In the genomic region with DNA sequence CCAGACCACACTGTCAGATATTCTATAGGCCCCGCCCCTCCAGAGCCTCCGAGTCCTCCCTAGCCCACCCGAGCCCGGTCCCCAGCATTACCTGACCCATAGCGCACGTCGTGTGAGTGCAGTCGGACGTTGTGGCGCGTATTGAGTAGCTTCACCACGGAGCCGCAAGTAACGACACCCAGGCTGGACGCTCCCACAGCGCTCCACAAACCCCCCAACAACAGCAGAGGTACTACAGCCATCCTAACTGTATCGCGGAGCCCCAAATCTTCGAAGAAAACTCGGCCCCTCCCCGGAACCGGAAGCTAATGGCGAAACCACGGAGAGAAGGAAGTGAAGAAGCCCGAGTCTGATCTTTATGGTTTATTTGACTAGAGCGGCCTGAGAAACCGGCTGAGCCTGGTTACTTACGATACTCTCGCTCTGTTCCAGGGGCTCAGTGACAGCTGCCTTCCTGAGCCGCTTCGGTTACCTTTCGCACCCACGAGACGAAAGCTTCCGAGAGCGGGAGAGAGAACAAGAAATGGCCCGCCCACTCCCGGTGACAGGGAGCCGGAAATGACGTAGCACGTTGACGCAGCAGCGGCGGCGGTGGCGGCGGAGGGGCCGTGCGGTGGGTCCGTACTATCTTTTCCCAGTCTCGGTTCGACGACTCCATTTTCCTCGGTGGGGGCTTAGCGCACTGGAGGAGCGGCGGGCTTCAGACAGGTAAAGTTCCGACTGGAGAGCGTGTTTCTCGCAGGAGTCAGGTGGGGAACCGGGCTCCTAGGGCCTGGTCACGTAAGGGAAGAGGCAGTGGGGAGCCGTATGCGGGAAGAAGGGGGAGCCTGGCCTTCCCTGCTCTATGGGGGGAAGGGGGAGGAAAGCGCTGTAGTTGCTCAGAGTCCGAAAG, we compare ENCODE assay signal across 8 cellular contexts. TPM values are rescaled to one million over a fixed set of nuclear protein-coding genes. Genes with fewer than 3 reads are reported as not detected.
DNase-seq lines count a peak whose midpoint lies in the region; ATAC-seq, FAIRE-seq and TF ChIP-seq lines count a peak whose summit lies in the region.

A gene with protein sequence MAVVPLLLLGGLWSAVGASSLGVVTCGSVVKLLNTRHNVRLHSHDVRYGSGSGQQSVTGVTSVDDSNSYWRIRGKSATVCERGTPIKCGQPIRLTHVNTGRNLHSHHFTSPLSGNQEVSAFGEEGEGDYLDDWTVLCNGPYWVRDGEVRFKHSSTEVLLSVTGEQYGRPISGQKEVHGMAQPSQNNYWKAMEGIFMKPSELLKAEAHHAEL (minus strand): TSS at position 272 of the 892 bp plus-strand sequence. CDS start 30 bp downstream, at position 242.
A gene (plus strand): TSS at position 571 of the 892 bp plus-strand sequence. CDS start 11,197 bp downstream, outside the sequence.

- no peak within 1 kb of the TSS for H3K4ac ChIP-seq in H1 (replicated peaks; ENCODE audit: insufficient read length, low read depth, low read length)

- H4K20me1 ChIP-seq in H1 (replicated peaks in 1 of 2; ENCODE audit: control insufficient read depth in 1 of 2, insufficient read depth in 2 of 2, low read length in 2 of 2) = peaks cover 0 to 12% of the 10 kb centered on the region in 2 experiments

- peak within 1 kb of the TSS; percentile 96 for H2AFZ ChIP-seq in H1 (ENCODE audit: low read length)

- peak within 1 kb of the TSS; percentile 95 for H2BK120ac ChIP-seq in H1 (replicated peaks; ENCODE audit: low read depth, low read length)

- peak within 1 kb of the TSS; percentile 23; the same call in 1 of the 2 replicates for H2BK12ac ChIP-seq in H1 (ENCODE audit: low read depth, low read length)

- peak within 1 kb of the TSS; percentile 73 for H3K56ac ChIP-seq in H1 (replicated peaks; ENCODE audit: insufficient read length, low read depth, low read length)

- peak; percentile 75 to 76; a peak in 2 of 3 replicates for TF ChIP-seq POLR2A in H1 (IDR thresholded peaks at IDR 0.05; ENCODE audit: control extremely low read depth in 1 of 2, low read depth in 2 of 2, low read length in 2 of 2)

- in situ Hi-C loops in Caki2 (cut with HindIII; ENCODE audit: low pct_unique_long_range_greater_than_20kb, low sequenced_read_pairs) = no loop called here

- peaks cover 3% of the 10 kb centered on the region; the same call in 1 of the 2 replicates for H3K23me2 ChIP-seq in H1 (ENCODE audit: low read depth, low read length)

- H3K18ac ChIP-seq in H1 (ENCODE audit: extremely low read depth, low read length) = peak within 1 kb of the TSS; percentile 95

- peaks cover 0 to 25% (median 11%) of the 10 kb centered on the region in 4 experiments; a peak in 4 of 8 replicates for H3K36me3 ChIP-seq in H1 (ENCODE audit: control insufficient read depth in 2 of 4, insufficient read depth in 4 of 4, low read length in 3 of 4)

- H3K14ac ChIP-seq in H1 (ENCODE audit: insufficient read length) = no peak within 1 kb of the TSS

- TF ChIP-seq CTCF in H1 (IDR thresholded peaks at IDR 0.05; ENCODE audit: control extremely low read depth in 1 of 3, insufficient read depth in 1 of 3, low read depth in 1 of 3, low read length in 3 of 3) = no peak

- peak within 1 kb of the TSS; percentile 92 for H3K27ac ChIP-seq in H1 (ENCODE audit: low read depth, low read length)

- 2% methylated on average over 60 of the region's 66 CpGs; no CpG with 5 or more reads in 1 of the 2 experiments for WGBS in H1 (ENCODE audit: extremely low coverage in 1 of 2, insufficient coverage in 1 of 2, insufficient read length in 1 of 2, insufficient replicate concordance in 2 of 2, low coverage in 1 of 2, low lambda C conversion rate in 2 of 2, missing lambda C conversion rate in 1 of 2), 2 experiments

- CTCF ChIA-PET in H1 (lab: Charles Lee; ENCODE audit: partially characterized antibody) = interaction anchor here (1.4 to 4.0 kb wide), 3 partner anchors 10 to 17 kb away, joined by 3 to 38 read pairs (median 12); a partner anchor contains a TSS

- peak within 1 kb of the TSS; percentile 66 for H2BK5ac ChIP-seq in H1 (ENCODE audit: low read depth, low read length)

- DNase-seq in Caki2 (ENCODE audit: low read depth) = peak; percentile 91
- peak in 75 of 76 experiments; percentile 6 to 92 (median 77) for DNase-seq in HUDEP-2 (lab: John Stamatoyannopoulos, UW; ENCODE audit: unreplicated experiment in 76 of 76)
- DNase-seq in NOMO-1 treated with dmso at 0.1 percent for 144 hours (lab: John Stamatoyannopoulos, UW; ENCODE audit: unreplicated experiment) = peak; percentile 92
- DNase-seq in activated CD8-positive, alpha-beta memory T cell treated with anti-CD3 and anti-CD28 coated beads for 48 hours (ENCODE audit: low read depth in 2 of 3, low spot score in 2 of 3) = peak; percentile 81 to 99 (median 95)
- peak in 1 of 2 experiments; percentile 98 for DNase-seq in H1 (ENCODE audit: low read depth in 1 of 2, low spot score in 2 of 2)
- DNase-seq in mesenteric fat pad (ENCODE audit: low spot score) = peak; percentile 97
- DNase-seq in stimulated activated CD8-positive, alpha-beta memory T cell treated with anti-CD3 and anti-CD28 coated beads, Interleukin-15, amount 100 ng/mL, for 24 hours (ENCODE audit: low read depth) = peak; percentile 90

- H3K4me3 ChIP-seq in H1 (ENCODE audit: extremely low read depth in 1 of 4, insufficient read depth in 2 of 4, low read depth in 3 of 4, low read length in 4 of 4) = peak within 1 kb of the TSS; percentile 85 to 99 (median 96)

- H3K23ac ChIP-seq in H1 (ENCODE audit: insufficient read length) = no peak within 1 kb of the TSS

- no peak within 1 kb of the TSS for H2AK5ac ChIP-seq in H1 (ENCODE audit: low read depth, low read length)

- peak within 1 kb of the TSS; percentile 92; the same call in 1 of the 2 replicates for H4K8ac ChIP-seq in H1 (ENCODE audit: extremely low read depth, insufficient read depth, low read length)

- POLR2A ChIA-PET in H1 (lab: Charles Lee; ENCODE audit: partially characterized antibody) = interaction anchor here (0.7 to 3.9 kb wide), 25 partner anchors 7 to 88 kb away, joined by 3 to 55 read pairs (median 4); a partner anchor contains a TSS

- peak within 1 kb of the TSS; percentile 18; the same call in 1 of the 2 replicates for H2BK15ac ChIP-seq in H1 (ENCODE audit: low read length)

- H3K4me2 ChIP-seq in H1 (ENCODE audit: insufficient read depth in 1 of 2, low read depth in 2 of 2, low read length in 2 of 2) = peak within 1 kb of the TSS; percentile 74 to 81

- H4K5ac ChIP-seq in H1 (ENCODE audit: insufficient read length, low read depth, low read length) = peak within 1 kb of the TSS; percentile 95

- H3K4me1 ChIP-seq in H1 (replicated peaks in 1 of 4; ENCODE audit: control insufficient read depth in 3 of 4, insufficient read depth in 4 of 4, low read length in 3 of 4) = peaks cover 0 to 2% (median 0%) of the 10 kb centered on the region in 4 experiments; a peak in 3 of 7 replicates

- H3K27me3 ChIP-seq in H1 (replicated peaks in 1 of 4; ENCODE audit: control insufficient read depth in 3 of 4, extremely low read depth in 1 of 4, insufficient read depth in 3 of 4, low read length in 3 of 4) = no peaks in the 10 kb centered on the region

- FAIRE-seq in H1 (lab: Jason Lieb, UNC) = no peak

- peak within 1 kb of the TSS; percentile 73 to 96 (median 93) for H3K9ac ChIP-seq in H1 (replicated peaks in 1 of 4; ENCODE audit: extremely low read depth in 1 of 4, low read depth in 3 of 4, low read length in 3 of 4)

- peak within 1 kb of the TSS; percentile 93 for H4K91ac ChIP-seq in H1 (replicated peaks; ENCODE audit: insufficient read length, low read length)

- no peak for TF ChIP-seq RAD21 in H1 (IDR thresholded peaks at IDR 0.05 in 1 of 2, conservative IDR thresholded peaks at IDR 0.05 in 1 of 2; ENCODE audit: low read depth in 2 of 2, low read length in 2 of 2)

- 0 out of 2 replicates have a peak within 1 kb of the TSS, but pooled peaks have one; percentile 28 for H2BK20ac ChIP-seq in H1 (ENCODE audit: low read length)

- peaks cover 28 to 71% of the 10 kb centered on the region in 2 experiments for H3K79me2 ChIP-seq in H1 (ENCODE audit: control insufficient read depth in 1 of 2, insufficient read depth in 2 of 2, low read length in 2 of 2)

- no peak for TF ChIP-seq EP300 in H1 (IDR thresholded peaks at IDR 0.05; ENCODE audit: borderline replicate concordance in 1 of 2, low read depth in 2 of 2, low read length in 2 of 2)

- H3K9me3 ChIP-seq in H1 (ENCODE audit: insufficient read depth in 2 of 2, low read depth in 1 of 2, low read length in 1 of 2) = peaks cover 0 to 17% of the 10 kb centered on the region in 2 experiments; a peak in 3 of 4 replicates

- H3K79me1 ChIP-seq in H1 (ENCODE audit: low read depth, low read length) = peaks cover 8% of the 10 kb centered on the region

- peak; percentile 59 for ATAC-seq in GM21367 (IDR thresholded peaks at IDR 0.05; ENCODE audit: unreplicated experiment)

TF ChIP-seq in H1, 55 proteins besides CTCF, POLR2A, EP300 and RAD21 (continues in another document):
- TF ChIP-seq ASH2L (IDR thresholded peaks at IDR 0.05; ENCODE audit: low read length) (peak; percentile 91), RXRA (IDR thresholded peaks at IDR 0.05; ENCODE audit: insufficient read depth, low read depth, low read length) (no peak), PHF8 (conservative IDR thresholded peaks at IDR 0.05; ENCODE audit: low read depth, low read length) (peak; percentile 86)

RNA-seq across cellular contexts. Expression of the first gene that starts in this region (rescaled TPM):
- total RNA-seq in Caki2 (2014; rRNA removed; shearing (Covaris generic); ENCODE audit: low replicate concordance) = 70.4 and 79.9 TPM in 2 replicates
- total RNA-seq in H1 (2021; fragmentation: NEBNext Ultra II Directional; extraction: Animal tissue kit (Norgen Biotek cat#: 25700)) = 43.6 and 44.8 TPM in 2 replicates
- polyA plus RNA-seq in H1 (2011; rRNA removed) = 48.0 and 65.4 TPM in 2 replicates
- 52.8 TPM for polyA plus RNA-seq in H1 (2011; cell fraction: cytosol; rRNA removed)
- polyA plus RNA-seq in H1 (2011; cell fraction: nucleus; rRNA removed) = 39.2 TPM
- 43.9 to 59.7 TPM (median 53.4 TPM) in 4 replicates for polyA plus RNA-seq in H1 (2012, experiment 1 of 2)
- 37.0 TPM for polyA plus RNA-seq in H1 (2012, experiment 2 of 2)
- polyA plus RNA-seq in H1 (2013, experiment 1 of 2) = 67.2 TPM
- polyA plus RNA-seq in H1 (2013, experiment 2 of 2) = 85.5 TPM
- 46.0 and 54.2 TPM in 2 replicates for polyA minus RNA-seq in H1 (2011; rRNA and poly(A)+ RNA removed)
- polyA minus RNA-seq in H1 (2011; cell fraction: cytosol; rRNA and poly(A)+ RNA removed) = 28.8 TPM
- 18.6 TPM for polyA minus RNA-seq in H1 (2011; cell fraction: nucleus; rRNA and poly(A)+ RNA removed)
- 41.8 TPM for total RNA-seq in mesenteric fat pad

RNA-seq across cellular contexts. Expression of the second gene that starts in this region (rescaled TPM):
- 12.6 and 16.8 TPM in 2 replicates for total RNA-seq in Caki2 (2014; rRNA removed; shearing (Covaris generic); ENCODE audit: low replicate concordance)
- 59.9 and 62.4 TPM in 2 replicates for total RNA-seq in H1 (2021; fragmentation: NEBNext Ultra II Directional; extraction: Animal tissue kit (Norgen Biotek cat#: 25700))
- 32.0 and 35.7 TPM in 2 replicates for polyA plus RNA-seq in H1 (2011; rRNA removed)
- 24.8 TPM for polyA plus RNA-seq in H1 (2011; cell fraction: cytosol; rRNA removed)
- polyA plus RNA-seq in H1 (2011; cell fraction: nucleus; rRNA removed) = 67.9 TPM
- 52.2 to 60.3 TPM (median 54.7 TPM) in 4 replicates for polyA plus RNA-seq in H1 (2012, experiment 1 of 2)
- polyA plus RNA-seq in H1 (2012, experiment 2 of 2) = 8.2 TPM
- polyA plus RNA-seq in H1 (2013, experiment 1 of 2) = 30.1 TPM
- 28.4 TPM for polyA plus RNA-seq in H1 (2013, experiment 2 of 2)
- polyA minus RNA-seq in H1 (2011; rRNA and poly(A)+ RNA removed) = 79.8 and 81.2 TPM in 2 replicates
- polyA minus RNA-seq in H1 (2011; cell fraction: cytosol; rRNA and poly(A)+ RNA removed) = 38.5 TPM
- polyA minus RNA-seq in H1 (2011; cell fraction: nucleus; rRNA and poly(A)+ RNA removed) = 68.2 TPM
- 76.6 TPM for total RNA-seq in mesenteric fat pad
